ENCODE assay signal across 20 cellular contexts in the genomic region with DNA sequence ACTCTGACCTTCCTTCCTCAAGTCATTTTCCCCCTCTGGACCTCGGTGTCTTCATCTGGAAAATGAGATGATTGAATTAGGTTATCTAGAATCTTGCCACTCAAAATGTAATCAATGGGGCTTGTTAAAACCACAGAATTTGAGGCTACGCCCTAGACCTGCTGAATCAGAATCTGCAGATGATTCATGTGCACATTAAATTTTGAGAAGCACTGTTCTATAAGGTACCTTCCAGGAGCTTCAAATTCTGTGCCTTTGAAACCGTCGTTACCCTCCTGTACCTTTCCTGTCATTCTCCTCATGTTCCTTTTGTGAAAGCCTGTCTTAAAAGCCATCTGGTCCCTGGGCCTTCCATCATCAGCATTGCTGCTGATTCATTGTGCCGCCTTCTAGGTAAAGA.
"Had no signal": no experiment of that assay in that cellular context is flagged by ENCODE, and none has a peak within 500 bp of the region (broad histone marks: within the 10 kb centered on the region; RNA-seq: fewer than 3 reads in every experiment).

No MANE protein-coding gene starts in this region.

- ATAC-seq: right cardiac atrium had no signal

- H3K27ac Mint-ChIP-seq: activated CD4-positive, alpha-beta T cell treated with anti-CD3 and anti-CD28 coated beads, Interleukin-2, amount 10 ng/mL, durations not matched to agents 7 days and 5 days; nephron progenitor cell; T-helper 2 cell treated with Interferon-gamma antibody and Interleukin-4, amounts not matched to agents 5 μg/mL and 100 μg/mL, for 36 hours had no signal

- H3K4me3 Mint-ChIP-seq: activated CD4-positive, alpha-beta T cell treated with anti-CD3 and anti-CD28 coated beads, Interleukin-2, amount 10 ng/mL, durations not matched to agents 7 days and 5 days; nephron progenitor cell; T-helper 2 cell treated with Interferon-gamma antibody and Interleukin-4, amounts not matched to agents 5 μg/mL and 100 μg/mL, for 36 hours had no signal

- H3K4me3 ChIP-seq: ascending aorta, cardiac muscle cell, esophagus squamous epithelium, prostate gland, skin epidermis, transverse colon had no signal

- DNase-seq: activated CD4-positive, alpha-beta T cell treated with anti-CD3 and anti-CD28 coated beads, Interleukin-2, amount 10 ng/mL, durations not matched to agents 7 days and 5 days; activated CD4-positive, CD25-positive, alpha-beta regulatory T cell; activated CD8-positive, alpha-beta memory T cell treated with anti-CD3 and anti-CD28 coated beads for 24 hours; activated naive CD4-positive, alpha-beta T cell treated with Interleukin-2 at 50 U/mL for 16 hours; esophagus squamous epithelium; glutamatergic neuron; nephron progenitor cell; occipital lobe; right cardiac atrium; stimulated activated CD4-positive, alpha-beta T cell treated with anti-CD3 and anti-CD28 coated beads, Interleukin-15, amount 100 ng/mL, for 24 hours; stimulated activated CD4-positive, alpha-beta T cell treated with anti-CD3 and anti-CD28 coated beads, Interleukin-4, amount 100 ng/mL, for 24 hours; stimulated activated naive CD4-positive, alpha-beta T cell treated with Interleukin-2 at 50 U/mL for 16 hours; substantia nigra; SW 1271; transverse colon had no signal

- H3K27me3 Mint-ChIP-seq: activated CD4-positive, alpha-beta T cell treated with anti-CD3 and anti-CD28 coated beads, Interleukin-2, amount 10 ng/mL, durations not matched to agents 7 days and 5 days had no signal

- H3K9me3 Mint-ChIP-seq: activated CD4-positive, alpha-beta T cell treated with anti-CD3 and anti-CD28 coated beads, Interleukin-2, amount 10 ng/mL, durations not matched to agents 7 days and 5 days; nephron progenitor cell; T-helper 2 cell treated with Interferon-gamma antibody and Interleukin-4, amounts not matched to agents 5 μg/mL and 100 μg/mL, for 36 hours had no signal
